32 cellular contexts compared by ENCODE assay signal in the genomic region with DNA sequence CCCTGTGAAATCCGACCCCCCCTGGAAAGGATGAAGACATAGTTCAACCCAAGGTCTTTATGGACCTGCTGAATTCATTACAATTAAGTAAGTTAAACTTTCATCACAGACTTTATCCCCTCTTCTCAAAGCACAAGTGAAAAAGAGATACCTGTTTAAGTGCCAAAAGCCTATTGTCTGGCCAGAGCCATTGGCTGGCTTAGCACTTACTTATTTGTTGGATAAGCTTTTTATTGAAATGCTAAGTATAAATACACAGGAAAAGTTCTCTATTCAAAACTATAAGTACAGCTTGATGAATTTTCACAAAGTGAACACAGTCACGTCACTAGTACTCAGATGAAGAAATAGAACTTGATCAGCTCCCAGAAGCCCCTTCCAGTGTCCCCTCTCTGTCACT.
"Had no signal": no experiment of that assay in that cellular context is flagged by ENCODE, and none has a peak within 500 bp of the region (broad histone marks: within the 10 kb centered on the region; RNA-seq: fewer than 3 reads in every experiment).

No MANE protein-coding gene starts in this region.

- H3K4me3 Mint-ChIP-seq: activated CD4-positive, alpha-beta memory T cell treated with anti-CD3 and anti-CD28 coated beads, Interleukin-2, amount 10 ng/mL, durations not matched to agents 7 days and 5 days; activated CD4-positive, alpha-beta T cell treated with anti-CD3 and anti-CD28 coated beads, Interleukin-2, amount 10 ng/mL, durations not matched to agents 7 days and 5 days; activated naive CD4-positive, alpha-beta T cell treated with anti-CD3 and anti-CD28 coated beads for 36 hours; activated naive CD4-positive, alpha-beta T cell treated with anti-CD3 and anti-CD28 coated beads, Interleukin-2, amount 50 U/mL, for 24 hours; activated naive CD8-positive, alpha-beta T cell treated with anti-CD3 and anti-CD28 coated beads for 36 hours; activated naive CD8-positive, alpha-beta T cell treated with anti-CD3 and anti-CD28 coated beads, Interleukin-2, amount 50 U/mL, for 24 hours; activated T-cell treated with anti-CD3 and anti-CD28 coated beads, Interleukin-2, amount 50 U/mL, for 4 hours; activated T-helper 17 cell treated with anti-CD3 and anti-CD28 coated beads, Interleukin-2, amount 50 U/mL, for 72 hours; central memory CD8-positive, alpha-beta T cell; effector memory CD8-positive, alpha-beta T cell; WTC11 had no signal

- H3K27ac ChIP-seq: adrenal gland, ascending aorta, brain microvascular endothelial cell, esophagus muscularis mucosa, gastroesophageal sphincter, VCaP had no signal

- H3K9me3 ChIP-seq: adrenal gland, ascending aorta, esophagus muscularis mucosa, gastroesophageal sphincter, heart right ventricle had no signal

- H3K9me3 Mint-ChIP-seq: activated CD4-positive, alpha-beta memory T cell treated with anti-CD3 and anti-CD28 coated beads, Interleukin-2, amount 10 ng/mL, durations not matched to agents 7 days and 5 days; activated CD4-positive, alpha-beta T cell treated with anti-CD3 and anti-CD28 coated beads, Interleukin-2, amount 10 ng/mL, durations not matched to agents 7 days and 5 days; activated naive CD4-positive, alpha-beta T cell treated with anti-CD3 and anti-CD28 coated beads for 36 hours; activated naive CD4-positive, alpha-beta T cell treated with anti-CD3 and anti-CD28 coated beads, Interleukin-2, amount 50 U/mL, for 24 hours; activated naive CD8-positive, alpha-beta T cell treated with anti-CD3 and anti-CD28 coated beads for 36 hours; activated naive CD8-positive, alpha-beta T cell treated with anti-CD3 and anti-CD28 coated beads, Interleukin-2, amount 50 U/mL, for 24 hours; activated T-cell treated with anti-CD3 and anti-CD28 coated beads, Interleukin-2, amount 50 U/mL, for 4 hours; activated T-helper 17 cell treated with anti-CD3 and anti-CD28 coated beads, Interleukin-2, amount 50 U/mL, for 72 hours; central memory CD8-positive, alpha-beta T cell; effector memory CD8-positive, alpha-beta T cell; WTC11 had no signal

- H3K27me3 ChIP-seq: adrenal gland, ascending aorta, brain microvascular endothelial cell, esophagus muscularis mucosa, gastroesophageal sphincter, heart right ventricle had no signal

- H3K36me3 ChIP-seq: adrenal gland, ascending aorta, brain microvascular endothelial cell, esophagus muscularis mucosa, gastroesophageal sphincter, heart right ventricle had no signal

- H3K4me3 ChIP-seq: adrenal gland, ascending aorta, esophagus muscularis mucosa, gastroesophageal sphincter, heart right ventricle had no signal

- FAIRE-seq: bronchial epithelial cell, colon had no signal

- H3K4me1 Mint-ChIP-seq: central memory CD8-positive, alpha-beta T cell had no signal

- H3K36me3 Mint-ChIP-seq: activated naive CD4-positive, alpha-beta T cell treated with anti-CD3 and anti-CD28 coated beads, Interleukin-2, amount 50 U/mL, for 24 hours; activated naive CD8-positive, alpha-beta T cell treated with anti-CD3 and anti-CD28 coated beads for 36 hours; WTC11 had no signal

- DNase-seq: activated CD4-positive, alpha-beta memory T cell treated with anti-CD3 and anti-CD28 coated beads, Interleukin-2, amount 10 ng/mL, durations not matched to agents 7 days and 5 days; activated CD4-positive, alpha-beta T cell treated with anti-CD3 and anti-CD28 coated beads for 1 hour; activated CD4-positive, alpha-beta T cell treated with anti-CD3 and anti-CD28 coated beads for 4 hours; activated CD4-positive, alpha-beta T cell treated with anti-CD3 and anti-CD28 coated beads, Interleukin-2, amount 10 ng/mL, durations not matched to agents 7 days and 5 days; activated CD4-positive, alpha-beta T cell treated with anti-CD3 and anti-CD28 coated beads, Interleukin-2, amount 50 U/mL, for 4 hours; activated CD8-positive, alpha-beta memory T cell treated with anti-CD3 and anti-CD28 coated beads, Interleukin-2, amount 50 U/mL, for 48 hours; activated effector memory CD4-positive, alpha-beta T cell treated with anti-CD3 and anti-CD28 coated beads, Interleukin-2, amount 50 U/mL, for 16 hours; activated naive CD4-positive, alpha-beta T cell treated with anti-CD3 and anti-CD28 coated beads for 36 hours; activated naive CD8-positive, alpha-beta T cell treated with anti-CD3 and anti-CD28 coated beads for 36 hours; activated naive CD8-positive, alpha-beta T cell treated with anti-CD3 and anti-CD28 coated beads, Interleukin-2, amount 50 U/mL, for 24 hours; activated T-cell treated with anti-CD3 and anti-CD28 coated beads, Interleukin-2, amount 50 U/mL, for 4 hours; adrenal gland; amygdala; brain microvascular endothelial cell; cortex of kidney; dermis blood vessel endothelial cell; effector CD4-positive, alpha-beta T cell; effector memory CD8-positive, alpha-beta T cell; erythroblast; foreskin melanocyte; heart right ventricle; T-helper 2 cell had no signal

- ATAC-seq: activated naive CD8-positive, alpha-beta T cell treated with anti-CD3 and anti-CD28 coated beads, Interleukin-2, amount 50 U/mL, for 24 hours; activated T-cell treated with anti-CD3 and anti-CD28 coated beads, Interleukin-2, amount 50 U/mL, for 4 hours; activated T-helper 17 cell treated with anti-CD3 and anti-CD28 coated beads, Interleukin-2, amount 50 U/mL, for 72 hours; effector memory CD8-positive, alpha-beta T cell; gastroesophageal sphincter; heart right ventricle; WTC11 had no signal

- H3K27ac Mint-ChIP-seq: activated CD4-positive, alpha-beta memory T cell treated with anti-CD3 and anti-CD28 coated beads, Interleukin-2, amount 10 ng/mL, durations not matched to agents 7 days and 5 days; activated CD4-positive, alpha-beta T cell treated with anti-CD3 and anti-CD28 coated beads, Interleukin-2, amount 10 ng/mL, durations not matched to agents 7 days and 5 days; activated naive CD4-positive, alpha-beta T cell treated with anti-CD3 and anti-CD28 coated beads for 36 hours; activated naive CD8-positive, alpha-beta T cell treated with anti-CD3 and anti-CD28 coated beads for 36 hours; activated naive CD8-positive, alpha-beta T cell treated with anti-CD3 and anti-CD28 coated beads, Interleukin-2, amount 50 U/mL, for 24 hours; activated T-helper 17 cell treated with anti-CD3 and anti-CD28 coated beads, Interleukin-2, amount 50 U/mL, for 72 hours; effector memory CD8-positive, alpha-beta T cell; WTC11 had no signal
